ENCODE assay signal across 17 cellular contexts in the genomic region with DNA sequence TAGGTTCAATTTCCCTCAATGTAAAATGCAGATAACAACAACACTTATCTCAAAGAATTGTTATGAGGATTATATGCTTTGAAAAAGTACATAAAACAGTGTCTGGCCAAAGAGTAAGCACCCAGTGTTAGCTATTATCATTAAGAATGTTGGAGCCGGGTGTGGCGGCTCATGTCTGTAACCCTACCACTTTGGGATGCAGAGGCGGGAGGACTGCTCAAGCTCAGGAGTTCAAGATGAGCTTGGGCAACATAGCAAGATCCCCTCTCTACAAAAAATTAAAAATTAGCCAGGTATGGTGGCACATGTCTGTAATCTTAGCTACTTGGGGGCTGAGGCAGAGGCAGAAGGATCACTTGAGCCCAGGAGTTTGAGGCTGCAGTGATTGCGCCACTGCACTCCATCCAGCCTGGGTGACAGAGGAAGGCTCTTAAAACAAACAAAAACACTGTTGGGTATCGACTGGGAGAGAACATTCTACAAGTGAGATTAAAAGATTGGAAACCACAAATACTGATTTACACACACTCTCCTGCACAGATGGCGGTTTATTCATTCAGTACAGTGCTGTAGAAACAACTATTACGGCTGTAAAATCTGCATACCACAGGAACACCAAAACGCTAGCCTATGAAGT.
DNase-seq lines count a peak whose midpoint lies in the region; ATAC-seq and TF ChIP-seq lines count a peak whose summit lies in the region.
"Had no signal": no experiment of that assay in that cellular context is flagged by ENCODE, and none has a peak within 500 bp of the region (broad histone marks: within the 10 kb centered on the region; RNA-seq: fewer than 3 reads in every experiment).

No MANE protein-coding gene starts in this region.

- no TSS peak for BruUV-seq in MCF 10A (replicated peaks; lab: Mats Ljungman, UMichigan)
- no TSS peak for BruUV-seq in mammary epithelial cell (replicated peaks; lab: Mats Ljungman, UMichigan)

- no peak overlapping the region for H3K23ac ChIP-seq in mesenchymal stem cell (ENCODE audit: low read length in 2 of 2)

- H2BK15ac ChIP-seq in mesenchymal stem cell (ENCODE audit: low read depth, poor library complexity, severe bottlenecking) = no peak overlapping the region

- H3K4me2 ChIP-seq in mammary epithelial cell (ENCODE audit: insufficient read depth, low read depth, low read length) = no peak overlapping the region
- H3K4me2 ChIP-seq in mesenchymal stem cell (ENCODE audit: low read length, poor library complexity, severe bottlenecking) = no peak overlapping the region
- H3K4me2 ChIP-seq: A549, BLaER1 had no signal

- 99% methylated on average over 8 of the region's 8 CpGs for WGBS in mammary epithelial cell (ENCODE audit: low coverage, missing lambda C conversion rate)
- 84% methylated on average over 6 of the region's 8 CpGs for WGBS in mesenchymal stem cell

- dilution Hi-C loops in mammary epithelial cell (cut with HindIII; ENCODE audit: low sequenced_read_pairs) = no loop called here

- TF ChIP-seq CTCF in MCF 10A (IDR thresholded peaks at IDR 0.05; ENCODE audit: unreplicated experiment) = no peak
- no peak for TF ChIP-seq CTCF in mammary epithelial cell (conservative IDR thresholded peaks at IDR 0.05 in 1 of 2, IDR thresholded peaks at IDR 0.05 in 1 of 2; ENCODE audit: extremely low read depth in 1 of 2, insufficient read depth in 1 of 2, low read depth in 1 of 2, low read length in 2 of 2)
- TF ChIP-seq CTCF in fibroblast of pulmonary artery (IDR thresholded peaks at IDR 0.05; ENCODE audit: low read length, missing control alignments) = no peak
- no peak for TF ChIP-seq CTCF in upper lobe of right lung (IDR thresholded peaks at IDR 0.05)
- TF ChIP-seq CTCF in foreskin fibroblast (IDR thresholded peaks at IDR 0.05; ENCODE audit: low read depth, low read length) = no peak

- in situ Hi-C loops in mammary epithelial cell (cut with MboI; ENCODE audit: low sequenced_read_pairs in 2 of 2) = no loop called here

- H3K27ac ChIP-seq in mammary epithelial cell (ENCODE audit: insufficient read depth, low read depth, low read length) (no peak overlapping the region), mesenchymal stem cell (ENCODE audit: low read length, poor library complexity, severe bottlenecking) (no peak overlapping the region), upper lobe of right lung (no peak overlapping the region)
- H3K27ac ChIP-seq: A549, BLaER1 had no signal

- H2BK120ac ChIP-seq in mesenchymal stem cell (ENCODE audit: low read depth, low read length) = no peak overlapping the region

- H4K8ac ChIP-seq in mesenchymal stem cell (ENCODE audit: low read length) = no peak overlapping the region

- no peaks in the 10 kb centered on the region for H3K27me3 Mint-ChIP-seq in MCF 10A (ENCODE audit: insufficient read depth, unreplicated experiment)
- H3K27me3 Mint-ChIP-seq: CD4-positive, alpha-beta memory T cell had no signal

- no peak overlapping the region for H2BK12ac ChIP-seq in mesenchymal stem cell (ENCODE audit: low read length in 2 of 2)

- H3K9ac ChIP-seq in mammary epithelial cell (ENCODE audit: insufficient read depth, low read length) (no peak overlapping the region), mesenchymal stem cell (ENCODE audit: low read length) (no peak overlapping the region)
- H3K9ac ChIP-seq: BLaER1 had no signal

- H3K4me3 ChIP-seq in mammary epithelial cell (replicated peaks in 1 of 3; ENCODE audit: insufficient read depth in 1 of 3, low read depth in 2 of 3, low read length in 3 of 3) = no peak overlapping the region
- no peak overlapping the region for H3K4me3 ChIP-seq in fibroblast of pulmonary artery (replicated peaks; ENCODE audit: low read depth, low read length)
- no peak overlapping the region for H3K4me3 ChIP-seq in mesenchymal stem cell (ENCODE audit: insufficient read depth in 1 of 2, low read depth in 1 of 2, low read length in 2 of 2)
- no peak overlapping the region for H3K4me3 ChIP-seq in upper lobe of right lung
- no peak overlapping the region for H3K4me3 ChIP-seq in foreskin fibroblast (ENCODE audit: low read depth in 1 of 2, low read length in 2 of 2)
- H3K4me3 ChIP-seq: A549, BLaER1 had no signal

- H3K27me3 ChIP-seq in mammary epithelial cell (ENCODE audit: insufficient read depth, low read length) (no peaks in the 10 kb centered on the region), mesenchymal stem cell (ENCODE audit: control insufficient read depth in 1 of 2, insufficient read depth in 1 of 2, low read length in 2 of 2) (no peaks in the 10 kb centered on the region), upper lobe of right lung (no peaks in the 10 kb centered on the region)
- H3K27me3 ChIP-seq: BLaER1 had no signal

- peaks cover 65% of the 10 kb centered on the region for H3K36me3 Mint-ChIP-seq in MCF 10A (ENCODE audit: insufficient read depth, unreplicated experiment)

- POLR2A ChIA-PET in MCF 10A (lab: Yijun Ruan, JAX) = interaction anchor here (0.7 to 1.4 kb wide), 2 partner anchors 9 to 12 kb away, joined by 3 read pairs; no protein-coding TSS in a partner anchor

- intact Hi-C loops in MCF 10A (cut with micrococcal nuclease) = no loop called here
- intact Hi-C loops in mammary epithelial cell (cut with micrococcal nuclease) = no loop called here
- intact Hi-C loops in upper lobe of right lung (cut with DNase I) = no loop called here

- CTCF ChIA-PET in MCF 10A (lab: Yijun Ruan, JAX) = interaction anchor here (0.8 to 1.3 kb wide), 2 partner anchors 21 to 57 kb away, joined by 3 read pairs; no protein-coding TSS in a partner anchor
- CTCF ChIA-PET in mammary epithelial cell (lab: Charles Lee; ENCODE audit: low non-redundant PET) = no interaction called here

- no peak overlapping the region for H2AK5ac ChIP-seq in mesenchymal stem cell (ENCODE audit: low read length, severe bottlenecking)

- H3K18ac ChIP-seq in mesenchymal stem cell (ENCODE audit: low read depth in 1 of 2, low read length in 2 of 2) = no peak overlapping the region

- peaks cover 8% of the 10 kb centered on the region for H3K4me1 Mint-ChIP-seq in MCF 10A (ENCODE audit: insufficient read depth, unreplicated experiment)
- H3K4me1 Mint-ChIP-seq: CD4-positive, alpha-beta memory T cell had no signal

- H2AFZ ChIP-seq in mammary epithelial cell (ENCODE audit: low read depth, low read length) (no peak overlapping the region), mesenchymal stem cell (ENCODE audit: low read depth, low read length) (no peak overlapping the region)

- no peak overlapping the region for H3K4ac ChIP-seq in mesenchymal stem cell (ENCODE audit: low read depth in 1 of 2, low read length in 2 of 2)

- no peaks in the 10 kb centered on the region for H3K9me3 Mint-ChIP-seq in MCF 10A (ENCODE audit: unreplicated experiment)
- H3K9me3 Mint-ChIP-seq: CD4-positive, alpha-beta memory T cell had no signal

- no peaks in the 10 kb centered on the region for H3K79me2 ChIP-seq in mammary epithelial cell (ENCODE audit: insufficient read depth, low read length)

- no peak overlapping the region for H3K27ac Mint-ChIP-seq in MCF 10A (ENCODE audit: low read depth, unreplicated experiment)

- H3K9me3 ChIP-seq in mammary epithelial cell (replicated peaks; ENCODE audit: insufficient read depth, low read length) (no peaks in the 10 kb centered on the region), mesenchymal stem cell (ENCODE audit: control insufficient read depth, low read length) (no peaks in the 10 kb centered on the region), upper lobe of right lung (no peaks in the 10 kb centered on the region)
- H3K9me3 ChIP-seq: A549, BLaER1 had no signal

- no peak overlapping the region for H4K91ac ChIP-seq in mesenchymal stem cell (ENCODE audit: low read length)

- no peaks in the 10 kb centered on the region for H4K20me1 ChIP-seq in mammary epithelial cell (ENCODE audit: insufficient read depth, low read length)
- H4K20me1 ChIP-seq: BLaER1 had no signal

- no peak overlapping the region for H3K14ac ChIP-seq in mesenchymal stem cell (ENCODE audit: low read length in 2 of 2)

- peak; percentile 5 for DNase-seq in MCF 10A (ENCODE audit: unreplicated experiment)
- no peak for DNase-seq in mammary epithelial cell
- peak; percentile 11 for DNase-seq in fibroblast of pulmonary artery (ENCODE audit: low read depth)
- DNase-seq in mesenchymal stem cell = peak; percentile 54
- DNase-seq in upper lobe of right lung = peak; percentile 76
- DNase-seq in foreskin fibroblast = no peak
- no peak for DNase-seq in effector CD8-positive, alpha-beta T cell (lab: John Stamatoyannopoulos, UW)
- no peak for DNase-seq in stimulated activated CD4-positive, alpha-beta T cell treated with anti-CD3 and anti-CD28 coated beads, Interleukin-2, amount 100 ng/mL, for 48 hours
- DNase-seq: CD4-positive, alpha-beta memory T cell; DMS79; Kasumi-1; MM.1S; NCI-H1105; NCI-H446 treated with DMSO at 0.1 percent for 48 hours had no signal

- H3K36me3 ChIP-seq in mammary epithelial cell (ENCODE audit: insufficient read depth, low read length) (peaks cover 29% of the 10 kb centered on the region), mesenchymal stem cell (ENCODE audit: control insufficient read depth in 1 of 2, insufficient read depth in 2 of 2, low read depth in 1 of 2, low read length in 2 of 2) (peaks cover 39 to 75% of the 10 kb centered on the region in 2 experiments), upper lobe of right lung (peaks cover 71% of the 10 kb centered on the region)

- no peak overlapping the region for H3K4me3 Mint-ChIP-seq in MCF 10A (ENCODE audit: unreplicated experiment)
- H3K4me3 Mint-ChIP-seq: CD4-positive, alpha-beta memory T cell had no signal

- peaks cover 1% of the 10 kb centered on the region for H3K79me1 ChIP-seq in mesenchymal stem cell (replicated peaks; ENCODE audit: low read length, poor library complexity, severe bottlenecking)

- H3K4me1 ChIP-seq in mammary epithelial cell (ENCODE audit: insufficient read depth, low read length) = no peaks in the 10 kb centered on the region
- no peaks in the 10 kb centered on the region for H3K4me1 ChIP-seq in mesenchymal stem cell (ENCODE audit: control insufficient read depth, insufficient read depth, low read depth, low read length)
- no peaks in the 10 kb centered on the region for H3K4me1 ChIP-seq in upper lobe of right lung
- H3K4me1 ChIP-seq: A549, BLaER1 had no signal

- no peak overlapping the region for H2BK5ac ChIP-seq in mesenchymal stem cell (ENCODE audit: low read depth, low read length, poor library complexity, severe bottlenecking)

- ATAC-seq in upper lobe of right lung = peak; percentile 80
- ATAC-seq: A549, Panc1 had no signal

Comparison
In these comparisons a context has a peak if more than half of its experiments do, and no peak if none do; other contexts are left out.
1. DNase-seq: peak in MCF 10A (single experiment), fibroblast of pulmonary artery (single experiment), mesenchymal stem cell (single experiment) and upper lobe of right lung (single experiment); none in mammary epithelial cell (single experiment), foreskin fibroblast (0 of 2), effector CD8-positive, alpha-beta T cell (single experiment) and stimulated activated CD4-positive, alpha-beta T cell treated with anti-CD3 and anti-CD28 coated beads, Interleukin-2, amount 100 ng/mL, for 48 hours (0 of 2).